Comparison of ENCODE assay signal across 16 cellular contexts in genomic region chr13:21583496-21583895, GRCh38. TPM values are rescaled to one million over a fixed set of nuclear protein-coding genes. Genes with fewer than 3 reads are reported as not detected.
DNase-seq lines count a peak whose midpoint lies in the region; ATAC-seq and TF ChIP-seq lines count a peak whose summit lies in the region.
"Had no signal": no experiment of that assay in that cellular context is flagged by ENCODE, and none has a peak within 500 bp of the region (broad histone marks: within the 10 kb centered on the region; RNA-seq: fewer than 3 reads in every experiment).

No MANE protein-coding gene starts in this region.

- H3F3A ChIP-seq in GM23248 (ENCODE audit: insufficient read depth): no peaks in the 10 kb centered on the region

- H4K20me1 ChIP-seq in GM23248 (ENCODE audit: insufficient read depth): peaks cover 4% of the 10 kb centered on the region; the same call in 1 of the 2 replicates

- H3K27me3 ChIP-seq in GM23248 (replicated peaks; ENCODE audit: insufficient read depth): no peaks in the 10 kb centered on the region
- H3K27me3 ChIP-seq: spleen had no signal

- no peak overlapping the region for H3K9ac ChIP-seq in GM23248

- H3K36me3 ChIP-seq in GM23248 (ENCODE audit: low read depth): no peaks in the 10 kb centered on the region

- H3K4me3 Mint-ChIP-seq in HFFc6: no peak overlapping the region
- H3K4me3 Mint-ChIP-seq: activated naive CD8-positive, alpha-beta T cell treated with anti-CD3 and anti-CD28 coated beads, Interleukin-2, amount 10 ng/mL, durations not matched to agents 7 days and 5 days had no signal

- no peak overlapping the region for H3K27ac ChIP-seq in GM23248
- H3K27ac ChIP-seq: coronary artery, PC-9, spleen had no signal

- H3K9me2 ChIP-seq in GM23248 (ENCODE audit: insufficient read depth): no peaks in the 10 kb centered on the region

- H3K4me3 ChIP-seq in retinal pigment epithelial cell (ENCODE audit: low read length) (no peak overlapping the region), GM23248 (no peak overlapping the region)
- H3K4me3 ChIP-seq: coronary artery, PC-9, spleen had no signal

- TF ChIP-seq CTCF in HFFc6 (IDR thresholded peaks at IDR 0.05) (no peak), retinal pigment epithelial cell (conservative IDR thresholded peaks at IDR 0.05; ENCODE audit: low read depth, low read length) (no peak)

- H3K9me3 Mint-ChIP-seq in HFFc6: peaks cover 14% of the 10 kb centered on the region

- WGBS in GM23248 (ENCODE audit: low coverage in 1 of 2, low lambda C conversion rate in 2 of 2, missing lambda C conversion rate in 2 of 2), 2 experiments: 77 to 78% methylated on average over 2 of the region's 2 CpGs

- peaks cover 58% of the 10 kb centered on the region for H3K4me1 Mint-ChIP-seq in HFFc6 (ENCODE audit: low read depth)

- peaks cover 9% of the 10 kb centered on the region; the same call in 1 of the 2 replicates for H3K4me1 ChIP-seq in GM23248 (ENCODE audit: insufficient read depth)

- no peaks in the 10 kb centered on the region for H3K27me3 Mint-ChIP-seq in HFFc6 (ENCODE audit: insufficient read depth)
- H3K27me3 Mint-ChIP-seq: activated naive CD8-positive, alpha-beta T cell treated with anti-CD3 and anti-CD28 coated beads, Interleukin-2, amount 10 ng/mL, durations not matched to agents 7 days and 5 days had no signal

- H3K27ac Mint-ChIP-seq in HFFc6: no peak overlapping the region
- H3K27ac Mint-ChIP-seq: activated naive CD8-positive, alpha-beta T cell treated with anti-CD3 and anti-CD28 coated beads, Interleukin-2, amount 10 ng/mL, durations not matched to agents 7 days and 5 days had no signal

- no peaks in the 10 kb centered on the region for H3K9me3 ChIP-seq in GM23248 (ENCODE audit: low read depth)

- H3K4me2 ChIP-seq in GM23248 (ENCODE audit: unreplicated experiment): no peak overlapping the region
- H3K4me2 ChIP-seq: PC-9 had no signal

- no peak overlapping the region for H2AFZ ChIP-seq in GM23248
- H2AFZ ChIP-seq: PC-9 had no signal

- peaks cover 15% of the 10 kb centered on the region for H3K36me3 Mint-ChIP-seq in HFFc6 (ENCODE audit: low read depth)

- ATAC-seq in HG02852 (IDR thresholded peaks at IDR 0.05; ENCODE audit: unreplicated experiment): no peak
- ATAC-seq: left ventricle myocardium superior had no signal

- in situ Hi-C loops in GM23248 (cut with MboI): no loop called here

- H3K79me2 ChIP-seq in GM23248 (ENCODE audit: insufficient read depth): peaks cover 83% of the 10 kb centered on the region

- DNase-seq in HFFc6 (peak; percentile 40), astrocyte of the hippocampus (ENCODE audit: low read depth, low spot score) (peak; percentile 47), iPS DF 19.7 (ENCODE audit: low read depth, low spot score) (peak; percentile 52), retinal pigment epithelial cell (ENCODE audit: low read depth) (peak; percentile 57), HPDE6-E6E7 (ENCODE audit: extremely low spot score) (no peak), GM23248 (no peak), KG1 (lab: John Stamatoyannopoulos, UW) (no peak)
- DNase-seq: activated naive CD8-positive, alpha-beta T cell treated with anti-CD3 and anti-CD28 coated beads, Interleukin-2, amount 10 ng/mL, durations not matched to agents 7 days and 5 days; activated T-cell treated with anti-CD3 and anti-CD28 coated beads for 4 hours; left ventricle myocardium superior; NCI-H1092 treated with DMSO at 0.1 percent for 48 hours; NCI-H345; PC-9; spleen had no signal

RNA-seq across cellular contexts. Expression of gene MICU2, which starts 20.5 kb away (rescaled TPM):
- 10 to 100 TPM; 31.3 to 37.1 (median 33.9) TPM for total RNA-seq in HFFc6 (2021; fragmentation: NEBNext Ultra II Directional; extraction: Animal tissue kit (Norgen Biotek cat#: 25700))
- 44.1 and 61.7 TPM in 2 replicates for total RNA-seq in GM23248 (2014; rRNA removed; shearing (Covaris generic))
- 40.6 and 41.4 TPM in 2 replicates for polyA plus RNA-seq in GM23248 (2016; fragmentation: Nextera tagmentation; extraction: Ambion mirVana)

Comparison
In these comparisons a context has a peak if more than half of its experiments do, and no peak if none do; other contexts are left out.
1. DNase-seq: peak in HFFc6 (single experiment), astrocyte of the hippocampus (single experiment), iPS DF 19.7 (single experiment) and retinal pigment epithelial cell (single experiment); none in HPDE6-E6E7 (single experiment), GM23248 (single experiment) and KG1 (single experiment).